10 cellular contexts compared by ENCODE assay signal in the genomic region with DNA sequence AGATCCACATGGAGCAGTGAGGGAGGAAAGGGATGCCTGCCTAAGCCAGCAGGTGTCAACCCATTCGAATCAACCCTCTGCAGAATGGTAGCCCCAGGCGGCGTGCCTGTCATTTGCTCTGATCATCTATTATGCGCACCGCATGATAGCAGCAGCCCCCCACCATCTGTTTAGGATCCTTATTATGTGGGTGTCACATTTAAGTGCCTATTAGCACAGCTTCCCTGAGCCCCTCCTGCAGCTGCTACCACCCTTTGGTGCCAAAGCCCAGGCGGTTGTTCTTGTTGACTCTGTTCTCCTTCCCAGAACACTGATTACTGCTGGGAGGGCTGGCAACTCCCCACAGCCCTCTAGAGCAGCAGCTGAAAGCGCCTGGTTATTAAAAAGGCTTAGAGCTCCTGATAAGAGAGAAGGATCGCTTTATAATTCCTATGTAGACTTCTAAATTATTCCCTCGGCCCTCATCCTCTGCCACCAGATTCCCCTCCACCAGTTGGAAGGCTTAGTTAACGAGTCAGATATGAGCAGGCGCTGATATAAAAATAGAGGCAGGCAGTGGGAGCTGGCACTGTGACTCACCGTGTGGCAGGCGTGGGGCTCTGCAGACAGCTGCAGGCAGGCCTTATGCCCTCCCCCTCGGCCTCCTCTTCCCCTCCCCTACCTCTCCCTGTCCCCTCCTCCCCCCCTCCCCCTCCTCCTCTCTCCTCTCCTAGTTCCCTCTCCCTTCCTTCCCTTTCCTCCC. TPM values are rescaled to one million over a fixed set of nuclear protein-coding genes. Genes with fewer than 3 reads are reported as not detected.
DNase-seq lines count a peak whose midpoint lies in the region; ATAC-seq, FAIRE-seq and TF ChIP-seq lines count a peak whose summit lies in the region.
"Had no signal": no experiment of that assay in that cellular context is flagged by ENCODE, and none has a peak within 500 bp of the region (broad histone marks: within the 10 kb centered on the region; RNA-seq: fewer than 3 reads in every experiment).

No MANE protein-coding gene starts in this region.

- H3K9me3 ChIP-seq in BLaER1 treated with 17β-estradiol and CSF1 and Interleukin-3, amounts not matched to agents 10 nM and 100 nM (replicated peaks in 1 of 11) = no peaks in the 10 kb centered on the region
- H3K9me3 ChIP-seq in lung (ENCODE audit: control insufficient read depth in 2 of 2, insufficient read depth in 1 of 2, low read length in 1 of 2) (peaks cover 0 to 2% of the 10 kb centered on the region in 2 donors), uterus (no peaks in the 10 kb centered on the region)
- H3K9me3 ChIP-seq: HAP-1 had no signal

- no peaks in the 10 kb centered on the region for H3K36me3 ChIP-seq in BLaER1 treated with 17β-estradiol and CSF1 and Interleukin-3, amounts not matched to agents 10 nM and 100 nM
- no peaks in the 10 kb centered on the region for H3K36me3 ChIP-seq in lung (ENCODE audit: control insufficient read depth in 2 of 2, insufficient read depth in 2 of 2, low read length in 2 of 2)
- no peaks in the 10 kb centered on the region for H3K36me3 ChIP-seq in uterus
- H3K36me3 ChIP-seq: HAP-1 had no signal

- intact Hi-C loops in uterus (cut with DNase I; ENCODE audit: low total_unique reads) = no loop called here

- ATAC-seq in lung (ENCODE audit: insufficient read depth, low FRiP score) (peak; percentile 71), left lobe of liver (no peak)

- peak overlapping the region in 6 of 11 experiments; percentile 1 to 61 (median 20); a peak in 8 of 22 replicates for H3K27ac ChIP-seq in BLaER1 treated with 17β-estradiol and CSF1 and Interleukin-3, amounts not matched to agents 10 nM and 100 nM
- H3K27ac ChIP-seq in lung (ENCODE audit: low read depth in 1 of 2, low read length in 1 of 2) (peak overlapping the region in 1 of 2 donors; percentile 81), uterus (peak overlapping the region; percentile 66 to 70)

- TF ChIP-seq POLR2A in uterus (IDR thresholded peaks at IDR 0.05) = no peak

- WGBS in lung, 2 donors = 29 to 31% methylated on average over 14 of the region's 14 CpGs

- no peak for TF ChIP-seq CTCF in lung (IDR thresholded peaks at IDR 0.05; ENCODE audit: control extremely low read depth, extremely low read depth)
- TF ChIP-seq CTCF in uterus (IDR thresholded peaks at IDR 0.05) = no peak

- FAIRE-seq in HTR-8/SVneo (lab: Jason Lieb, UNC) = no peak
- FAIRE-seq: endometrium had no signal

- H3K9ac ChIP-seq in BLaER1 treated with 17β-estradiol and CSF1 and Interleukin-3, amounts not matched to agents 10 nM and 100 nM = peak overlapping the region in 7 of 11 experiments; percentile 1 to 55 (median 30); a peak in 5 of 22 replicates

- H3K4me1 ChIP-seq in BLaER1 treated with 17β-estradiol and CSF1 and Interleukin-3, amounts not matched to agents 10 nM and 100 nM = peaks cover 27 to 40% (median 33%) of the 10 kb centered on the region in 10 experiments
- peaks cover 3 to 26% of the 10 kb centered on the region in 2 donors for H3K4me1 ChIP-seq in lung (ENCODE audit: control insufficient read depth in 2 of 2, insufficient read depth in 2 of 2, low read length in 2 of 2)
- peaks cover 0 to 18% of the 10 kb centered on the region in 2 donors for H3K4me1 ChIP-seq in uterus
- H3K4me1 ChIP-seq: HAP-1 had no signal

- peak overlapping the region in 1 of 10 experiments; percentile 6; a peak in 2 of 20 replicates for H3K4me3 ChIP-seq in BLaER1 treated with 17β-estradiol and CSF1 and Interleukin-3, amounts not matched to agents 10 nM and 100 nM
- H3K4me3 ChIP-seq in lung (no peak overlapping the region), uterus (no peak overlapping the region)
- H3K4me3 ChIP-seq: HAP-1 had no signal

- peaks cover 30 to 39% (median 36%) of the 10 kb centered on the region in 11 experiments for H3K27me3 ChIP-seq in BLaER1 treated with 17β-estradiol and CSF1 and Interleukin-3, amounts not matched to agents 10 nM and 100 nM
- H3K27me3 ChIP-seq in lung (ENCODE audit: control insufficient read depth, insufficient read depth) (no peaks in the 10 kb centered on the region), uterus (peaks cover 0 to 12% of the 10 kb centered on the region in 2 donors)

- H4K20me1 ChIP-seq in BLaER1 treated with 17β-estradiol and CSF1 and Interleukin-3, amounts not matched to agents 10 nM and 100 nM = peaks cover 0 to 5% (median 0%) of the 10 kb centered on the region in 11 experiments; a peak in 2 of 22 replicates

- DNase-seq in HTR-8/SVneo (ENCODE audit: insufficient read length, low spot score) (peak; percentile 88), NOMO-1 (lab: John Stamatoyannopoulos, UW; ENCODE audit: unreplicated experiment in 2 of 2) (peak; percentile 36 to 59), cerebellum (ENCODE audit: low spot score) (peak; percentile 87), lung (ENCODE audit: low spot score) (peak; percentile 35), uterus (peak; percentile 70 to 80), left lobe of liver (ENCODE audit: low spot score) (no peak)
- no peak for DNase-seq in activated effector memory CD4-positive, alpha-beta T cell treated with Interleukin-2 at 50 U/mL for 16 hours

- H3K4me2 ChIP-seq in BLaER1 treated with 17β-estradiol and CSF1 and Interleukin-3, amounts not matched to agents 10 nM and 100 nM = peak overlapping the region; percentile 68 to 95 (median 86)

RNA-seq across cellular contexts. Expression of a gene that starts 23.0 kb away (rescaled TPM):
- total RNA-seq in cerebellum (2.1 TPM), lung (under 1 TPM; 0.71 to 0.83 TPM), uterus (1 to 10 TPM in 1 of 4 donors, not detected in 3; 4.2 TPM), left lobe of liver (not detected)
- polyA plus RNA-seq in lung = 1 to 10 TPM in 1 of 2 donors, under 1 TPM in 1; 0.33 to 1.4 TPM

Comparison
In these comparisons a context has a peak if more than half of its experiments do, and no peak if none do; other contexts are left out.
1. DNase-seq: peak in HTR-8/SVneo (single experiment), NOMO-1 (2 of 2), cerebellum (single experiment), lung (single experiment) and uterus (2 of 2); none in activated effector memory CD4-positive, alpha-beta T cell treated with Interleukin-2 at 50 U/mL for 16 hours (single experiment) and left lobe of liver (single experiment).